ENCODE assay signal across 7 cellular contexts in genomic region chr5:165286692-165287091, GRCh38.
"Had no signal": no experiment of that assay in that cellular context is flagged by ENCODE, and none has a peak within 500 bp of the region (broad histone marks: within the 10 kb centered on the region; RNA-seq: fewer than 3 reads in every experiment).

No MANE protein-coding gene starts in this region.

- ATAC-seq: HCT116 had no signal

- H3K27ac Mint-ChIP-seq: HFFc6 had no signal

- H3K27ac ChIP-seq: GM23248 had no signal

- H3K36me3 ChIP-seq: HAP-1 had no signal

- H3K4me3 Mint-ChIP-seq: HFFc6 had no signal

- DNase-seq: GM23248, GOT3, H7, HFFc6, IMR-90 had no signal

- H3K4me3 ChIP-seq: GM23248, HAP-1 had no signal

- H3K9me3 ChIP-seq: HAP-1 had no signal
